13 cellular contexts compared by ENCODE assay signal in genomic region chr6:27565839-27566779, GRCh38.
DNase-seq lines count a peak whose midpoint lies in the region; ATAC-seq, FAIRE-seq and TF ChIP-seq lines count a peak whose summit lies in the region.
"Had no signal": no experiment of that assay in that cellular context is flagged by ENCODE, and none has a peak within 500 bp of the region (broad histone marks: within the 10 kb centered on the region; RNA-seq: fewer than 3 reads in every experiment).

No MANE protein-coding gene starts in this region.

- peak overlapping the region; percentile 5; the same call in 1 of the 2 replicates for H3K9ac ChIP-seq in GM12878 (ENCODE audit: control insufficient read depth, insufficient read depth, low read length)

- SMC1A ChIA-PET in GM12878 (lab: Charles Lee; ENCODE audit: uncharacterized antibody, unreplicated experiment): no interaction called here

- FAIRE-seq in GM12878 (lab: Jason Lieb, UNC): no peak

- intact Hi-C loops in GM12878 (cut with micrococcal nuclease; ENCODE audit: unreplicated experiment) (no loop called here), sigmoid colon (cut with DNase I) (no loop called here)

- peak; percentile 63 for ATAC-seq in GM12878
- ATAC-seq: gastroesophageal sphincter, mucosa of descending colon, right cardiac atrium had no signal

- H3K4me1 ChIP-seq in HEK293 (ENCODE audit: control insufficient read depth, insufficient read depth, low read length) (no peaks in the 10 kb centered on the region), GM12878 (ENCODE audit: control insufficient read depth, insufficient read depth, low read length) (no peaks in the 10 kb centered on the region), mesodermal cell (ENCODE audit: control insufficient read depth, insufficient read depth, low read length, poor library complexity, severe bottlenecking) (peaks cover 3% of the 10 kb centered on the region), sigmoid colon (no peaks in the 10 kb centered on the region)
- H3K4me1 ChIP-seq: gastroesophageal sphincter, uterus had no signal

- RAD21 ChIA-PET in GM12878 (lab: Charles Lee; ENCODE audit: unreplicated experiment): no interaction called here

- TF ChIP-seq POLR2A in GM12878 (IDR thresholded peaks at IDR 0.05; ENCODE audit: low read depth, low read length) (no peak), sigmoid colon (IDR thresholded peaks at IDR 0.05) (no peak)

- DNase-seq in GM06990 (ENCODE audit: extremely low read depth, insufficient read length): peak; percentile 41
- no peak for DNase-seq in GM12878 (ENCODE audit: low read depth, low spot score)
- no peak for DNase-seq in NCI-H1694 (lab: John Stamatoyannopoulos, UW)
- DNase-seq in NCI-H526 (lab: John Stamatoyannopoulos, UW): no peak
- DNase-seq in sigmoid colon: no peak
- DNase-seq: COR-L47, mucosa of descending colon, NCI-H1417 treated with DMSO at 0.1 percent for 48 hours, right cardiac atrium, uterus had no signal

- no TSS peak for BruUV-seq in GM12878 (replicated peaks; lab: Mats Ljungman, UMichigan)

- H3K9me3 ChIP-seq in HEK293 (ENCODE audit: control insufficient read depth, insufficient read depth, low read depth, low read length): no peaks in the 10 kb centered on the region
- no peaks in the 10 kb centered on the region for H3K9me3 ChIP-seq in GM12878 (replicated peaks; ENCODE audit: control insufficient read depth, insufficient read depth, low read length)
- H3K9me3 ChIP-seq in mesodermal cell (ENCODE audit: control insufficient read depth, low read length): no peaks in the 10 kb centered on the region
- H3K9me3 ChIP-seq in sigmoid colon: peaks cover 0 to 8% (median 0%) of the 10 kb centered on the region in 4 donors
- H3K9me3 ChIP-seq: gastroesophageal sphincter, mucosa of descending colon, uterus had no signal

- no peaks in the 10 kb centered on the region; the same call in 1 of the 2 replicates for H3K27me3 ChIP-seq in GM06990 (replicated peaks; ENCODE audit: control insufficient read depth, insufficient read depth, low read length)
- no peaks in the 10 kb centered on the region; a peak in 1 of 4 replicates for H3K27me3 ChIP-seq in GM12878 (replicated peaks in 1 of 2; ENCODE audit: control insufficient read depth in 2 of 2, insufficient read depth in 2 of 2, low read length in 1 of 2)
- peaks cover 14 to 75% (median 57%) of the 10 kb centered on the region in 3 donors for H3K27me3 ChIP-seq in sigmoid colon

- in situ Hi-C loops in GM12878 (cut with MboI): no loop called here

- H3K4me3 ChIP-seq in GM06990 (replicated peaks; ENCODE audit: low read depth, low read length) (no peak overlapping the region), HEK293 (ENCODE audit: low read depth, low read length) (no peak overlapping the region), GM12878 (peak overlapping the region; percentile 52; the same call in 1 of the 2 replicates), mesodermal cell (ENCODE audit: extremely low read depth, insufficient read depth, low read length, poor library complexity, severe bottlenecking) (peak overlapping the region; percentile 36), sigmoid colon (no peak overlapping the region)
- H3K4me3 ChIP-seq: gastroesophageal sphincter, mucosa of descending colon, uterus had no signal

- CTCF ChIA-PET in HEK293 (lab: Yijun Ruan, JAX) (interaction anchor here (0.6 to 1.0 kb wide), 4 partner anchors 9 to 210 kb away, joined by 3 to 5 read pairs (median 3); no protein-coding TSS in a partner anchor), GM12878 (lab: Yijun Ruan, JAX) (no interaction called here)

- H3K4me2 ChIP-seq in GM12878 (ENCODE audit: control insufficient read depth, insufficient read depth): peak overlapping the region; percentile 68

- peak overlapping the region; percentile 47 for H2AFZ ChIP-seq in GM12878 (ENCODE audit: control insufficient read depth, low read depth, low read length)

- H3K36me3 ChIP-seq in GM06990 (ENCODE audit: control insufficient read depth, insufficient read depth, low read length) (no peaks in the 10 kb centered on the region), HEK293 (ENCODE audit: control insufficient read depth in 2 of 2, insufficient read depth in 1 of 2, low read length in 2 of 2) (no peaks in the 10 kb centered on the region), GM12878 (ENCODE audit: control insufficient read depth in 2 of 2, insufficient read depth in 2 of 2, low read length in 1 of 2) (no peaks in the 10 kb centered on the region), mesodermal cell (ENCODE audit: control insufficient read depth, insufficient read depth, low read length) (no peaks in the 10 kb centered on the region), sigmoid colon (no peaks in the 10 kb centered on the region)
- H3K36me3 ChIP-seq: gastroesophageal sphincter, uterus had no signal

- TF ChIP-seq EP300 in GM12878 (IDR thresholded peaks at IDR 0.05; ENCODE audit: borderline replicate concordance in 1 of 2, control insufficient read depth in 1 of 2, low read depth in 2 of 2, low read length in 2 of 2) (no peak), sigmoid colon (IDR thresholded peaks at IDR 0.05) (no peak)

- H4K20me1 ChIP-seq in GM12878 (ENCODE audit: control insufficient read depth, insufficient read depth): no peaks in the 10 kb centered on the region

- POLR2A ChIA-PET in HEK293 (lab: Yijun Ruan, JAX) (no interaction called here), GM12878 (lab: Charles Lee) (no interaction called here)

- TF ChIP-seq RAD21 in GM12878 (IDR thresholded peaks at IDR 0.05; ENCODE audit: insufficient read depth, low read depth, low read length): peak; percentile 31; the same call in 1 of the 2 replicates

- no peak overlapping the region for H3K27ac ChIP-seq in HEK293 (ENCODE audit: extremely low read depth, low read depth, low read length)
- no peak overlapping the region for H3K27ac ChIP-seq in GM12878 (ENCODE audit: control insufficient read depth, insufficient read depth)
- no peak overlapping the region for H3K27ac ChIP-seq in mesodermal cell (ENCODE audit: low read depth, low read length, severe bottlenecking)
- no peak overlapping the region for H3K27ac ChIP-seq in sigmoid colon
- H3K27ac ChIP-seq: gastroesophageal sphincter, uterus had no signal

- no peaks in the 10 kb centered on the region for H3K79me2 ChIP-seq in GM12878 (ENCODE audit: control insufficient read depth, insufficient read depth, low read length)

- 33% methylated on average over 41 of the region's 41 CpGs for WGBS in GM12878 (ENCODE audit: insufficient coverage, insufficient replicate concordance, low lambda C conversion rate, missing lambda C conversion rate)
- 4 to 8% methylated on average over 36 to 37 of the region's 41 CpGs for whole genome bisulfite sequencing in mesodermal cell (ENCODE audit: insufficient coverage in 2 of 2), 2 experiments
- 8 to 17% methylated on average over 41 of the region's 41 CpGs for WGBS in sigmoid colon, 2 donors

- TF ChIP-seq CTCF in GM06990 (IDR thresholded peaks at IDR 0.05; ENCODE audit: insufficient read depth, low read length, poor library complexity, severe bottlenecking) (no peak), HEK293 (tag by site-specific recombination; IDR thresholded peaks at IDR 0.05) (peak; percentile 58), GM12878 (IDR thresholded peaks at IDR 0.05 in 2 of 3, conservative IDR thresholded peaks at IDR 0.05 in 1 of 3; ENCODE audit: control insufficient read depth in 2 of 3, extremely low read depth in 1 of 3, insufficient read depth in 1 of 3, low read depth in 3 of 3, low read length in 3 of 3) (peak in 2 of 3 experiments; percentile 16 to 34; a peak in 2 of 6 replicates), sigmoid colon (IDR thresholded peaks at IDR 0.05) (no peak)

TF ChIP-seq in HEK293, 187 proteins besides CTCF, POLR2A, EP300 and RAD21 (continues in another document):
- TF ChIP-seq ZIC2 (tag by site-specific recombination; IDR thresholded peaks at IDR 0.05): no peak
- no peak for TF ChIP-seq ZNF362 (tag by site-specific recombination; IDR thresholded peaks at IDR 0.05)
- TF ChIP-seq ZNF670 (tag by site-specific recombination; IDR thresholded peaks at IDR 0.05; ENCODE audit: low read depth): no peak
- peak; percentile 48; the same call in 1 of the 2 replicates for TF ChIP-seq ZNF610 (tag by site-specific recombination; IDR thresholded peaks at IDR 0.05; ENCODE audit: borderline replicate concordance)
- no peak for TF ChIP-seq MEIS1 (CRISPR knock-in tag; IDR thresholded peaks at IDR 0.05; ENCODE audit: borderline replicate concordance)
- TF ChIP-seq ZSCAN23 (tag by site-specific recombination; IDR thresholded peaks at IDR 0.05): 0 out of 2 replicates have a peak, but pooled peaks have one; percentile 30

TF ChIP-seq in GM12878, 131 proteins besides CTCF, POLR2A, EP300 and RAD21 (continues in another document):
- TF ChIP-seq ATF7 (IDR thresholded peaks at IDR 0.05; ENCODE audit: low read depth) (peak; percentile 48), RBBP5 (conservative IDR thresholded peaks at IDR 0.05) (no peak), ATF3 (IDR thresholded peaks at IDR 0.05; ENCODE audit: borderline replicate concordance, extremely low read depth, low read depth, low read length) (no peak), USF1 (IDR thresholded peaks at IDR 0.05; ENCODE audit: borderline replicate concordance, extremely low read length, insufficient read depth, low read depth, low read length) (no peak)

Comparison
In these comparisons a context has a peak if more than half of its experiments do, and no peak if none do; other contexts are left out.
1. H3K4me3 ChIP-seq: peak in GM12878 (single experiment) and mesodermal cell (single experiment); none in GM06990 (single experiment), HEK293 (single experiment) and sigmoid colon (0 of 4).
2. CTCF ChIP-seq: peak in HEK293 (single experiment) and GM12878 (2 of 3); none in GM06990 (single experiment) and sigmoid colon (0 of 4).